In the genomic region with DNA sequence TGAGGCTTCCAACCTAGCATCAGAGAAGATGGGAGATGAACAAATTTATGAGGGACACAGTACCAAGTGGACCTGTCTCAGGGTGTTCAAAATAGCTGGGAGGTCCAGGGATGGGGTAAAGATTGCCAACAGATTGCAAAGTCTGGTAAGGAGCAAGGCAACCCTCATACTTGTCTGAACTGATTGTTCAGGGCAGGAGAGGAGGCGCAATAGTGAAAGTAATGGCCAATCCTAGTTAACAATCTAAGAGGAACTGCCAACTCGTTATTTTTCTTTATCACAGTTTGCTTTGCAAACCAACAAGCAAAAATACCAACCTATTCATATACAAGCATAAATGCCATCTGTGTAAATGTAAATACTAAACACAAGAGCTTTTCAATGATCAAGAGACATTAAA, we compare ENCODE assay signal across 26 cellular contexts.
"Had no signal": no experiment of that assay in that cellular context is flagged by ENCODE, and none has a peak within 500 bp of the region (broad histone marks: within the 10 kb centered on the region; RNA-seq: fewer than 3 reads in every experiment).

No MANE protein-coding gene starts in this region.

- H3K36me3 ChIP-seq: colonic mucosa, esophagus muscularis mucosa, left lung, neutrophil, ovary, right atrium auricular region, spleen, uterus had no signal

- H3K27me3 ChIP-seq: colonic mucosa, dorsolateral prefrontal cortex, esophagus muscularis mucosa, hepatocyte, left lung, neutrophil, ovary, right atrium auricular region, spleen, testis, uterus had no signal

- H3K4me3 ChIP-seq: colonic mucosa, dorsolateral prefrontal cortex, esophagus muscularis mucosa, hepatocyte, left lung, ovary, psoas muscle, right atrium auricular region, spleen, testis, uterus had no signal

- ATAC-seq: left lung, psoas muscle had no signal

- H3K9me3 ChIP-seq: colonic mucosa, esophagus muscularis mucosa, left lung, neutrophil, ovary, psoas muscle, right atrium auricular region, spleen, testis, uterus had no signal

- H2AFZ ChIP-seq: hepatocyte had no signal

- H3K27ac ChIP-seq: colonic mucosa, dorsolateral prefrontal cortex, esophagus muscularis mucosa, hepatocyte, left lung, neutrophil, ovary, psoas muscle, right atrium auricular region, spleen, testis, uterus had no signal

- DNase-seq: activated CD4-positive, alpha-beta memory T cell treated with anti-CD3 and anti-CD28 coated beads for 36 hours; activated CD4-positive, alpha-beta T cell treated with anti-CD3 and anti-CD28 coated beads for 48 hours; activated naive CD4-positive, alpha-beta T cell treated with Interleukin-2 at 50 U/mL for 16 hours; activated naive CD8-positive, alpha-beta T cell treated with anti-CD3 and anti-CD28 coated beads, Interleukin-2, amount 10 ng/mL, durations not matched to agents 7 days and 5 days; activated T-cell treated with anti-CD3 and anti-CD28 coated beads, Interleukin-2, amount 50 U/mL, for 48 hours; amygdala; colonic mucosa; dorsolateral prefrontal cortex; glutamatergic neuron; immature natural killer cell; kidney glomerular epithelial cell; left lung; mammary epithelial cell; midbrain; ovary; psoas muscle; spleen; stimulated activated CD4-positive, alpha-beta T cell treated with anti-CD3 and anti-CD28 coated beads, Interleukin-4, amount 100 ng/mL, for 1 hour; stimulated activated naive CD4-positive, alpha-beta T cell; testis; trophoblast cell; uterus had no signal

- H3K4me1 ChIP-seq: colonic mucosa, left lung, psoas muscle, right atrium auricular region, testis, uterus had no signal

- H3K4me2 ChIP-seq: hepatocyte had no signal
